ENCODE assay signal across 1 cellular context in genomic region chr3:138140940-138141339, GRCh38.
TF ChIP-seq lines count a peak whose summit lies in the region.

No MANE protein-coding gene starts in this region.

TF ChIP-seq in SK-N-SH, 30 proteins besides CTCF, POLR2A, EP300 and RAD21:
- TF ChIP-seq RCOR1 (IDR thresholded peaks at IDR 0.05; ENCODE audit: low read length) (no peak), TEAD4 (IDR thresholded peaks at IDR 0.05; ENCODE audit: borderline replicate concordance, insufficient read depth) (peak; percentile 23; the same call in 1 of the 2 replicates)
